In the genomic region with DNA sequence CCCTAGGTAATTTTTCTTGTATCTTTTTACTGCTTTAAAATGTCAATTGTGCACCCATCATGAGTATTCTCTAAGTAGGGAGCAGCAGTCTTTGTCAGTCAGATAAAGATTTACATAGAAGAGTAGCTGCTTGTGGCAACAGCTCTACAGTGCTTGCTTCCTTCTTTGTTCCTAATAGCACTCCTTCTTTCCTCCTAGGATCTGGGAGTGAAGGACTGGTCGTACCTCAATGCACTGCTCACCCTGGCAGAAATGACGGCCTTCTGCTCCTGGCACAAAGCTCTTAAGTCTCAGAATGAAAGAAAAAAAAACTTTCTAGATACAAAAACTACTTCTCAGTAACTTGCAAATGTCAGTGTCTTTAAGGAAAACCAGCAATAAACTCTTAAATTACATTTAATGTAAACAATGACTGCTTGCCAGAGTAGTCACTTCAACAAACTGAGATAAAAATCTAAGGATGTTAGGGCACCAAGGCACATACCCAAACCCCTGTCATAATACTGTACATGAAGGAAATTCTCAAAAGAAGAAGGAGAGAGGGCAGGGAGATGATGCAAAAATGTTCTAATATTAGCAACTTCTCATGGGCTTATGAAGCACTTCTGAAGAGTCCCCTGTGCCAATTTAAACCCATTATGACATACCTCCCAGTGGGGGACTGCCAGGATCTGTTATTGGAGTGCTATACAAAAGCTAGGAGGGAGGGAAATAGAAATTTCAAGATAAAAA, we compare ENCODE assay signal across 13 cellular contexts. TPM values are rescaled to one million over a fixed set of nuclear protein-coding genes. Genes with fewer than 3 reads are reported as not detected.
A peak's percentile ranks its signal among the peaks of the same experiment; 100 is the strongest.
DNase-seq lines count a peak whose midpoint lies in the region; ATAC-seq and TF ChIP-seq lines count a peak whose summit lies in the region.
"Had no signal": no experiment of that assay in that cellular context is flagged by ENCODE, and none has a peak within 500 bp of the region (broad histone marks: within the 10 kb centered on the region; RNA-seq: fewer than 3 reads in every experiment).

No MANE protein-coding gene starts in this region.

- TF ChIP-seq CTCF in upper lobe of right lung (IDR thresholded peaks at IDR 0.05): no peak
- no peak for TF ChIP-seq CTCF in Calu3 (IDR thresholded peaks at IDR 0.05; ENCODE audit: unreplicated experiment)

- no peak for ATAC-seq in stimulated activated naive CD8-positive, alpha-beta T cell treated with anti-CD3 and anti-CD28 coated beads, Interleukin-15, amount 100 ng/mL, for 72 hours
- no peak for ATAC-seq in stimulated activated naive CD8-positive, alpha-beta T cell treated with anti-CD3 and anti-CD28 coated beads, Interleukin-15, Interleukin-2, amounts not matched to agents 100 U/mL and 50 U/mL, for 24 hours
- ATAC-seq in right cardiac atrium (peak; percentile 79 to 82), upper lobe of right lung (peak; percentile 77), GM21737 (IDR thresholded peaks at IDR 0.05; ENCODE audit: unreplicated experiment) (no peak)

- H3K9me3 Mint-ChIP-seq in stimulated activated naive CD8-positive, alpha-beta T cell treated with anti-CD3 and anti-CD28 coated beads, Interleukin-15, amount 100 ng/mL, for 72 hours: no peaks in the 10 kb centered on the region
- no peaks in the 10 kb centered on the region for H3K9me3 Mint-ChIP-seq in Calu3 (ENCODE audit: low read depth, unreplicated experiment)
- H3K9me3 Mint-ChIP-seq: activated T-helper 1 cell treated with anti-CD3 and anti-CD28 coated beads, Interleukin-12 subunit alpha, Interleukin-12 subunit beta, Interleukin-2, Interleukin-4 antibody, amounts not matched to agents 30 ng/mL and 10 ng/mL and 1 ng/mL, durations not matched to agents 14 hours and 24 hours and 36 hours had no signal

- peak overlapping the region; percentile 81 for H3K9ac ChIP-seq in SK-N-MC (ENCODE audit: insufficient read length)

- BruUV-seq in Calu3 (replicated peaks; lab: Mats Ljungman, UMichigan): no TSS peak

- peaks cover 6% of the 10 kb centered on the region for H3K4me1 Mint-ChIP-seq in stimulated activated naive CD8-positive, alpha-beta T cell treated with anti-CD3 and anti-CD28 coated beads, Interleukin-15, amount 100 ng/mL, for 72 hours
- H3K4me1 Mint-ChIP-seq in Calu3 (ENCODE audit: low read depth, unreplicated experiment): peaks cover 7% of the 10 kb centered on the region

- H3K4me3 ChIP-seq in SK-N-MC (peak overlapping the region; percentile 47), right cardiac atrium (ENCODE audit: low read length) (no peak overlapping the region), upper lobe of right lung (no peak overlapping the region)
- H3K4me3 ChIP-seq: uterus had no signal

- intact Hi-C loops in right cardiac atrium (cut with DNase I): no loop called here
- intact Hi-C loops in upper lobe of right lung (cut with DNase I): no loop called here
- intact Hi-C loops in Calu3 (cut with micrococcal nuclease; ENCODE audit: unreplicated experiment): no loop called here

- peaks cover 5% of the 10 kb centered on the region for H3K4me1 ChIP-seq in right cardiac atrium (ENCODE audit: control insufficient read depth, insufficient read depth, low read length)
- peaks cover 11% of the 10 kb centered on the region for H3K4me1 ChIP-seq in upper lobe of right lung
- H3K4me1 ChIP-seq: uterus had no signal

- no peak overlapping the region for H3K4me3 Mint-ChIP-seq in stimulated activated naive CD8-positive, alpha-beta T cell treated with anti-CD3 and anti-CD28 coated beads, Interleukin-15, amount 100 ng/mL, for 72 hours
- no peak overlapping the region for H3K4me3 Mint-ChIP-seq in Calu3 (ENCODE audit: low read depth, unreplicated experiment)
- H3K4me3 Mint-ChIP-seq: activated T-helper 1 cell treated with anti-CD3 and anti-CD28 coated beads, Interleukin-12 subunit alpha, Interleukin-12 subunit beta, Interleukin-2, Interleukin-4 antibody, amounts not matched to agents 30 ng/mL and 10 ng/mL and 1 ng/mL, durations not matched to agents 14 hours and 24 hours and 36 hours had no signal

- WGBS in right cardiac atrium: 52% methylated on average over 2 of the region's 2 CpGs

- peak overlapping the region; percentile 99 for H3K27ac ChIP-seq in SK-N-MC
- H3K27ac ChIP-seq in right cardiac atrium (ENCODE audit: low read length): no peak overlapping the region
- peak overlapping the region; percentile 28 for H3K27ac ChIP-seq in upper lobe of right lung
- H3K27ac ChIP-seq: uterus had no signal

- H3K36me3 ChIP-seq in SK-N-MC (ENCODE audit: insufficient read depth, low read length) (peaks cover 15% of the 10 kb centered on the region), upper lobe of right lung (peaks cover 27% of the 10 kb centered on the region)
- H3K36me3 ChIP-seq: uterus had no signal

- CTCF ChIA-PET in Calu3 (lab: Charles Lee): no interaction called here

- H3K27ac Mint-ChIP-seq in stimulated activated naive CD8-positive, alpha-beta T cell treated with anti-CD3 and anti-CD28 coated beads, Interleukin-15, amount 100 ng/mL, for 72 hours: peak overlapping the region; percentile 34 to 52
- no peak overlapping the region for H3K27ac Mint-ChIP-seq in Calu3 (ENCODE audit: unreplicated experiment)
- H3K27ac Mint-ChIP-seq: activated T-helper 1 cell treated with anti-CD3 and anti-CD28 coated beads, Interleukin-12 subunit alpha, Interleukin-12 subunit beta, Interleukin-2, Interleukin-4 antibody, amounts not matched to agents 30 ng/mL and 10 ng/mL and 1 ng/mL, durations not matched to agents 14 hours and 24 hours and 36 hours had no signal

- H3K27me3 ChIP-seq in right cardiac atrium (ENCODE audit: control insufficient read depth, insufficient read depth) (no peaks in the 10 kb centered on the region), upper lobe of right lung (no peaks in the 10 kb centered on the region)
- H3K27me3 ChIP-seq: uterus had no signal

- H3K27me3 Mint-ChIP-seq in stimulated activated naive CD8-positive, alpha-beta T cell treated with anti-CD3 and anti-CD28 coated beads, Interleukin-15, amount 100 ng/mL, for 72 hours: no peaks in the 10 kb centered on the region
- H3K27me3 Mint-ChIP-seq in Calu3 (ENCODE audit: unreplicated experiment): no peaks in the 10 kb centered on the region

- H3K9me3 ChIP-seq in SK-N-MC (ENCODE audit: low read depth, low read length): no peaks in the 10 kb centered on the region
- no peaks in the 10 kb centered on the region for H3K9me3 ChIP-seq in right cardiac atrium (ENCODE audit: control insufficient read depth, low read length)
- H3K9me3 ChIP-seq in upper lobe of right lung: no peaks in the 10 kb centered on the region
- H3K9me3 ChIP-seq: uterus had no signal

- H3K36me3 Mint-ChIP-seq in Calu3 (ENCODE audit: insufficient read depth, unreplicated experiment): peaks cover 13% of the 10 kb centered on the region

- no peak for DNase-seq in stimulated activated naive CD8-positive, alpha-beta T cell treated with anti-CD3 and anti-CD28 coated beads, Interleukin-15, amount 100 ng/mL, for 72 hours
- DNase-seq in stimulated activated naive CD8-positive, alpha-beta T cell treated with anti-CD3 and anti-CD28 coated beads, Interleukin-15, Interleukin-2, amounts not matched to agents 100 U/mL and 50 U/mL, for 24 hours: no peak
- peak; percentile 92 for DNase-seq in SK-N-MC (ENCODE audit: low read depth, low spot score)
- DNase-seq in right cardiac atrium: no peak
- no peak for DNase-seq in upper lobe of right lung
- DNase-seq in Calu3: no peak
- no peak for DNase-seq in activated CD8-positive, alpha-beta memory T cell treated with anti-CD3 and anti-CD28 coated beads for 24 hours
- DNase-seq: DMS153, foreskin melanocyte, small intestine, uterus had no signal

RNA-seq across cellular contexts. Expression of gene NCOA6, which starts 34.0 kb away (rescaled TPM):
- total RNA-seq in right cardiac atrium (10 to 100 TPM; 17.8 to 26.3 (median 19.6) TPM), upper lobe of right lung (27.8 TPM), Calu3 (2022) (42.8 and 44.7 TPM in 2 replicates)
- 26.5 TPM for polyA plus RNA-seq in right cardiac atrium

Comparison
In these comparisons a context has a peak if more than half of its experiments do, and no peak if none do; other contexts are left out.
1. ATAC-seq: peak in right cardiac atrium (2 of 2) and upper lobe of right lung (single experiment); none in stimulated activated naive CD8-positive, alpha-beta T cell treated with anti-CD3 and anti-CD28 coated beads, Interleukin-15, amount 100 ng/mL, for 72 hours (single experiment), stimulated activated naive CD8-positive, alpha-beta T cell treated with anti-CD3 and anti-CD28 coated beads, Interleukin-15, Interleukin-2, amounts not matched to agents 100 U/mL and 50 U/mL, for 24 hours (single experiment) and GM21737 (single experiment).